Comparison of ENCODE assay signal across 1 cellular context in genomic region chr7:19144661-19145428, GRCh38.
TF ChIP-seq lines count a peak whose summit lies in the region.

FERD3L (minus strand) TSS chr7:19145421; CDS start chr7:19145362, 59 bp downstream.

TF ChIP-seq in WTC11, 78 proteins besides CTCF, POLR2A, EP300 and RAD21 (continued from another document):
- TF ChIP-seq ZSCAN18 (CRISPR knock-in tag; IDR thresholded peaks at IDR 0.05), result no peak
- no peak for TF ChIP-seq TP53 (CRISPR knock-in tag; IDR thresholded peaks at IDR 0.05)
- TF ChIP-seq ZNF121 (CRISPR knock-in tag; IDR thresholded peaks at IDR 0.05), result no peak
- no peak for TF ChIP-seq E2F1 (CRISPR knock-in tag; IDR thresholded peaks at IDR 0.05)
- no peak for TF ChIP-seq MYBL2 (CRISPR knock-in tag; IDR thresholded peaks at IDR 0.05)
- TF ChIP-seq FOXP1 (CRISPR knock-in tag; IDR thresholded peaks at IDR 0.05; ENCODE audit: borderline replicate concordance), result no peak
- no peak for TF ChIP-seq ZMAT4 (CRISPR knock-in tag; IDR thresholded peaks at IDR 0.05)
- no peak for TF ChIP-seq ATF3 (CRISPR knock-in tag; conservative IDR thresholded peaks at IDR 0.05)
- TF ChIP-seq ZNF281 (CRISPR knock-in tag; IDR thresholded peaks at IDR 0.05), result no peak
- no peak for TF ChIP-seq E2F4 (CRISPR knock-in tag; IDR thresholded peaks at IDR 0.05; ENCODE audit: borderline replicate concordance, low read depth)
- TF ChIP-seq FOXJ3 (CRISPR knock-in tag; IDR thresholded peaks at IDR 0.05; ENCODE audit: borderline replicate concordance), result no peak
